In the genomic region with DNA sequence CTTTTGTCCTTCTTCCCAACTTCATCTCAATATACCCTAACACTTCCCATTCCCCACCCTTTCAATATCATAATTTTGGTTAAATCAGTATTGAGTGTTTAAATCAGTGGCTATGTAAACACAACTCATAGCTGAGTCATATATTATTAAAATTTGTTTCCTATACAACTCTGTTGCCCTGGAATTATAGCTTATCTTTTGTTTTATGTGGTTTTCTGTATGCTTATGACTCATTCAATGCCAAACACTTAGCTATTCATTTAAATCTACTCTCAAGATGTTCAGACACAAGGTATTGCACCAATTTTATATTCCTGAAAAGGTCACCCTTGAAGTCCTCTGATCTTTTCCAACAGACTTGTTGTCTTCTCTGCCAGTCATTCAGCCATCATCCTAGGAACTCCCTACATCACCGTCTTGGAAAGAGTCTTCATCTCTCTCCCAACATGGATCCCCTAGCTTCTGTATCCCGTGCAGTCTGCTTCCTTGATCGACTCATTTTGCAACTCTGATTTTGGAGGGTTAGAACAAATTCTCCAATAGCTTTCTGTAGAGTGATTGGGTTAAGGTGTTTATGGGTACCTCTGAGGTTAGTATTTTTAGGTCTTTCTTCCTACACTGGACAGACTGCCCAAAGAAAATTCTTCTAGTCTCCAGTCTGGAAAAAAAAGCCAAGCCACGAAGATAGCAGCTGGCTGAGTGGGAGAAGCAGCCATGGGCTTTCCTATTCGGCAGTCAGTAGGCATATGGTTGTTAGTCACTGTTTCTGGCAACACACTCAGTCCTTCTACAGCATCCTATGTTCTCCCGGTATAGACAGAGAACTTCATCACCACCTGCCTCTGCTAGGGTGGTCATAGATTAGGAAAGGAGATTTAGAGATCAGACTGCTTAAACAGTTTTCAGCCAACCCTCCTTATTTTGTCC, we compare ENCODE assay signal across 14 cellular contexts.
A peak's percentile ranks its signal among the peaks of the same experiment; 100 is the strongest.
DNase-seq lines count a peak whose midpoint lies in the region; ATAC-seq and TF ChIP-seq lines count a peak whose summit lies in the region.
"Had no signal": no experiment of that assay in that cellular context is flagged by ENCODE, and none has a peak within 500 bp of the region (broad histone marks: within the 10 kb centered on the region; RNA-seq: fewer than 3 reads in every experiment).

No MANE protein-coding gene starts in this region.

- CTCF ChIA-PET in naive thymus-derived CD4-positive, alpha-beta T cell (lab: Charles Lee): no interaction called here

- ATAC-seq in naive thymus-derived CD4-positive, alpha-beta T cell: no peak

- 92% methylated on average over 6 of the region's 6 CpGs for WGBS in hepatocyte (ENCODE audit: low lambda C conversion rate, missing lambda C conversion rate)

- peaks cover 0 to 4% (median 0%) of the 10 kb centered on the region in 11 donors for H3K9me3 Mint-ChIP-seq in naive thymus-derived CD4-positive, alpha-beta T cell
- H3K9me3 Mint-ChIP-seq: activated naive CD8-positive, alpha-beta T cell treated with anti-CD3 and anti-CD28 coated beads for 36 hours had no signal

- H3K4me1 ChIP-seq in hepatocyte (ENCODE audit: insufficient read depth) (no peaks in the 10 kb centered on the region), left ventricle myocardium inferior (no peaks in the 10 kb centered on the region)
- no peaks in the 10 kb centered on the region for H3K4me1 ChIP-seq in naive thymus-derived CD4-positive, alpha-beta T cell (ENCODE audit: control insufficient read depth in 2 of 2, insufficient read depth in 2 of 2, low read length in 2 of 2)

- POLR2A ChIA-PET in naive thymus-derived CD4-positive, alpha-beta T cell (lab: Charles Lee): no interaction called here

- no peaks in the 10 kb centered on the region for H3K27me3 ChIP-seq in hepatocyte
- H3K27me3 ChIP-seq in left ventricle myocardium inferior (ENCODE audit: low read depth): no peaks in the 10 kb centered on the region
- no peaks in the 10 kb centered on the region for H3K27me3 ChIP-seq in naive thymus-derived CD4-positive, alpha-beta T cell (ENCODE audit: control insufficient read depth in 2 of 2, insufficient read depth in 2 of 2, low read length in 2 of 2)

- H3K4me2 ChIP-seq in hepatocyte: no peak overlapping the region

- peak; percentile 48 for DNase-seq in Ammon's horn (ENCODE audit: low spot score)
- peak; percentile 92 for DNase-seq in LoVo (ENCODE audit: low spot score)
- DNase-seq in astrocyte of the hippocampus (ENCODE audit: low read depth, low spot score): peak; percentile 29
- DNase-seq in hepatocyte (ENCODE audit: low spot score): no peak
- no peak for DNase-seq in left ventricle myocardium inferior
- DNase-seq in T1000 (lab: John Stamatoyannopoulos, UW): no peak
- no peak for DNase-seq in naive thymus-derived CD4-positive, alpha-beta T cell
- DNase-seq in epidermal melanocyte (ENCODE audit: insufficient read length, low spot score): no peak
- DNase-seq: activated naive CD8-positive, alpha-beta T cell treated with anti-CD3 and anti-CD28 coated beads for 36 hours; Kasumi-1; NCI-H2171; stimulated activated CD4-positive, alpha-beta T cell treated with anti-CD3 and anti-CD28 coated beads, Interleukin-15, amount 100 ng/mL, for 24 hours; stimulated activated CD8-positive, alpha-beta memory T cell treated with anti-CD3 and anti-CD28 coated beads, Interleukin-4, amount 100 ng/mL, for 48 hours had no signal

- H3K27me3 Mint-ChIP-seq in naive thymus-derived CD4-positive, alpha-beta T cell: peaks cover 0 to 7% (median 0%) of the 10 kb centered on the region in 5 donors
- H3K27me3 Mint-ChIP-seq: activated naive CD8-positive, alpha-beta T cell treated with anti-CD3 and anti-CD28 coated beads for 36 hours had no signal

- intact Hi-C loops in left ventricle myocardium inferior (cut with micrococcal nuclease): no loop called here
- intact Hi-C loops in naive thymus-derived CD4-positive, alpha-beta T cell (cut with micrococcal nuclease): no loop called here

- H3K36me3 ChIP-seq in hepatocyte (replicated peaks; ENCODE audit: insufficient read depth, low read depth): no peaks in the 10 kb centered on the region
- no peaks in the 10 kb centered on the region for H3K36me3 ChIP-seq in left ventricle myocardium inferior
- H3K36me3 ChIP-seq in naive thymus-derived CD4-positive, alpha-beta T cell (ENCODE audit: control insufficient read depth in 2 of 3, insufficient read depth in 3 of 3, low read length in 3 of 3): no peaks in the 10 kb centered on the region

- H3K9me2 ChIP-seq in hepatocyte (replicated peaks; ENCODE audit: insufficient read depth): no peaks in the 10 kb centered on the region

- no peaks in the 10 kb centered on the region for H3K9me3 ChIP-seq in hepatocyte (ENCODE audit: low read depth)
- H3K9me3 ChIP-seq in left ventricle myocardium inferior (replicated peaks): no peaks in the 10 kb centered on the region
- no peaks in the 10 kb centered on the region for H3K9me3 ChIP-seq in naive thymus-derived CD4-positive, alpha-beta T cell (ENCODE audit: control insufficient read depth in 2 of 3, low read length in 3 of 3)

- H3K27ac Mint-ChIP-seq in naive thymus-derived CD4-positive, alpha-beta T cell: no peak overlapping the region
- H3K27ac Mint-ChIP-seq: activated naive CD8-positive, alpha-beta T cell treated with anti-CD3 and anti-CD28 coated beads for 36 hours had no signal

- H4K20me1 ChIP-seq in hepatocyte (ENCODE audit: insufficient read depth, poor library complexity, severe bottlenecking): no peaks in the 10 kb centered on the region

- TF ChIP-seq CTCF in hepatocyte (IDR thresholded peaks at IDR 0.05; ENCODE audit: poor library complexity) (no peak), left ventricle myocardium inferior (IDR thresholded peaks at IDR 0.05; ENCODE audit: borderline replicate concordance) (no peak)

- H3K4me1 Mint-ChIP-seq in naive thymus-derived CD4-positive, alpha-beta T cell: peaks cover 0 to 1% (median 0%) of the 10 kb centered on the region in 7 donors
- H3K4me1 Mint-ChIP-seq: activated naive CD8-positive, alpha-beta T cell treated with anti-CD3 and anti-CD28 coated beads for 36 hours had no signal

- no peaks in the 10 kb centered on the region for H3K36me3 Mint-ChIP-seq in naive thymus-derived CD4-positive, alpha-beta T cell

- no peak overlapping the region for H2AFZ ChIP-seq in hepatocyte

- no peak overlapping the region for H3K4me3 Mint-ChIP-seq in naive thymus-derived CD4-positive, alpha-beta T cell
- H3K4me3 Mint-ChIP-seq: activated naive CD8-positive, alpha-beta T cell treated with anti-CD3 and anti-CD28 coated beads for 36 hours had no signal

- H3K4me3 ChIP-seq in hepatocyte (no peak overlapping the region), left ventricle myocardium inferior (no peak overlapping the region)
- H3K4me3 ChIP-seq in naive thymus-derived CD4-positive, alpha-beta T cell (ENCODE audit: low read length): no peak overlapping the region
- H3K4me3 ChIP-seq: lung had no signal

- no peaks in the 10 kb centered on the region for H3K79me2 ChIP-seq in hepatocyte

- H3K27ac ChIP-seq in hepatocyte (peak overlapping the region; percentile 18), left ventricle myocardium inferior (replicated peaks) (no peak overlapping the region)
- H3K27ac ChIP-seq in naive thymus-derived CD4-positive, alpha-beta T cell (ENCODE audit: low read depth, low read length): no peak overlapping the region

Comparison
In these comparisons a context has a peak if more than half of its experiments do, and no peak if none do; other contexts are left out.
1. DNase-seq: peak in Ammon's horn (single experiment), LoVo (single experiment) and astrocyte of the hippocampus (single experiment); none in hepatocyte (single experiment), left ventricle myocardium inferior (single experiment), T1000 (single experiment), naive thymus-derived CD4-positive, alpha-beta T cell (0 of 9) and epidermal melanocyte (single experiment).